In genomic region chr17:13384626-13385025, GRCh38 we compare ENCODE assay signal across 20 cellular contexts.
"Had no signal": no experiment of that assay in that cellular context is flagged by ENCODE, and none has a peak within 500 bp of the region (broad histone marks: within the 10 kb centered on the region; RNA-seq: fewer than 3 reads in every experiment).

No MANE protein-coding gene starts in this region.

- H3K27ac Mint-ChIP-seq: activated CD8-positive, alpha-beta T cell treated with anti-CD3 and anti-CD28 coated beads, Interleukin-2, amount 10 ng/mL, durations not matched to agents 7 days and 5 days; activated naive CD8-positive, alpha-beta T cell; naive thymus-derived CD8-positive, alpha-beta T cell; T-cell; T-helper 2 cell treated with Interferon-gamma antibody and Interleukin-4, amounts not matched to agents 5 μg/mL and 100 μg/mL, for 36 hours had no signal

- H3K9me3 ChIP-seq: adrenal gland, ascending aorta, left lung, prostate gland had no signal

- H3K4me3 Mint-ChIP-seq: activated CD8-positive, alpha-beta T cell treated with anti-CD3 and anti-CD28 coated beads, Interleukin-2, amount 10 ng/mL, durations not matched to agents 7 days and 5 days; activated naive CD8-positive, alpha-beta T cell; dendritic cell treated with granulocyte-macrophage colony-stimulating factor and Interleukin-4, amounts not matched to agents 40 ng/mL and 50 ng/mL, for 4 days; naive thymus-derived CD8-positive, alpha-beta T cell; T-cell; T-helper 2 cell treated with Interferon-gamma antibody and Interleukin-4, amounts not matched to agents 5 μg/mL and 100 μg/mL, for 36 hours had no signal

- H3K27me3 Mint-ChIP-seq: activated naive CD8-positive, alpha-beta T cell; dendritic cell treated with granulocyte-macrophage colony-stimulating factor and Interleukin-4, amounts not matched to agents 40 ng/mL and 50 ng/mL, for 4 days had no signal

- ATAC-seq: activated CD8-positive, alpha-beta T cell treated with anti-CD3 and anti-CD28 coated beads, Interleukin-2, amount 10 ng/mL, durations not matched to agents 7 days and 5 days; esophagus mucosa; naive thymus-derived CD8-positive, alpha-beta T cell; T-cell had no signal

- H3K9me3 Mint-ChIP-seq: naive thymus-derived CD8-positive, alpha-beta T cell; T-cell; T-helper 2 cell treated with Interferon-gamma antibody and Interleukin-4, amounts not matched to agents 5 μg/mL and 100 μg/mL, for 36 hours had no signal

- DNase-seq: activated CD4-positive, alpha-beta T cell treated with anti-CD3 and anti-CD28 coated beads, Interleukin-2, amount 50 U/mL, for 1 hour; activated CD4-positive, CD25-positive, alpha-beta regulatory T cell treated with anti-CD3 and anti-CD28 coated beads, Interleukin-2, amount 50 U/mL, for 72 hours; activated CD8-positive, alpha-beta T cell treated with anti-CD3 and anti-CD28 coated beads, Interleukin-2, amount 10 ng/mL, durations not matched to agents 7 days and 5 days; effector CD4-positive, alpha-beta T cell; hippocampal formation; left lung; naive thymus-derived CD8-positive, alpha-beta T cell; stimulated activated CD4-positive, alpha-beta T cell treated with anti-CD3 and anti-CD28 coated beads, Interleukin-4, amount 100 ng/mL, for 24 hours; stimulated activated naive CD4-positive, alpha-beta T cell treated with Interleukin-2 at 50 U/mL for 16 hours; T-cell; thyroid gland; WERI-Rb-1 had no signal

- H3K36me3 ChIP-seq: adrenal gland, ascending aorta, left lung, prostate gland, thyroid gland, WERI-Rb-1 had no signal

- H3K36me3 Mint-ChIP-seq: activated naive CD8-positive, alpha-beta T cell; naive thymus-derived CD8-positive, alpha-beta T cell; T-cell had no signal

- H3K27me3 ChIP-seq: adrenal gland, ascending aorta, left lung, thyroid gland had no signal

- H3K4me1 ChIP-seq: adrenal gland, ascending aorta, prostate gland, thyroid gland had no signal

- H3K27ac ChIP-seq: ascending aorta, left lung, prostate gland, thyroid gland, WERI-Rb-1 had no signal

- H3K4me3 ChIP-seq: adrenal gland, ascending aorta, left lung, lung, prostate gland, thyroid gland had no signal
